14 cellular contexts compared by ENCODE assay signal in the genomic region with DNA sequence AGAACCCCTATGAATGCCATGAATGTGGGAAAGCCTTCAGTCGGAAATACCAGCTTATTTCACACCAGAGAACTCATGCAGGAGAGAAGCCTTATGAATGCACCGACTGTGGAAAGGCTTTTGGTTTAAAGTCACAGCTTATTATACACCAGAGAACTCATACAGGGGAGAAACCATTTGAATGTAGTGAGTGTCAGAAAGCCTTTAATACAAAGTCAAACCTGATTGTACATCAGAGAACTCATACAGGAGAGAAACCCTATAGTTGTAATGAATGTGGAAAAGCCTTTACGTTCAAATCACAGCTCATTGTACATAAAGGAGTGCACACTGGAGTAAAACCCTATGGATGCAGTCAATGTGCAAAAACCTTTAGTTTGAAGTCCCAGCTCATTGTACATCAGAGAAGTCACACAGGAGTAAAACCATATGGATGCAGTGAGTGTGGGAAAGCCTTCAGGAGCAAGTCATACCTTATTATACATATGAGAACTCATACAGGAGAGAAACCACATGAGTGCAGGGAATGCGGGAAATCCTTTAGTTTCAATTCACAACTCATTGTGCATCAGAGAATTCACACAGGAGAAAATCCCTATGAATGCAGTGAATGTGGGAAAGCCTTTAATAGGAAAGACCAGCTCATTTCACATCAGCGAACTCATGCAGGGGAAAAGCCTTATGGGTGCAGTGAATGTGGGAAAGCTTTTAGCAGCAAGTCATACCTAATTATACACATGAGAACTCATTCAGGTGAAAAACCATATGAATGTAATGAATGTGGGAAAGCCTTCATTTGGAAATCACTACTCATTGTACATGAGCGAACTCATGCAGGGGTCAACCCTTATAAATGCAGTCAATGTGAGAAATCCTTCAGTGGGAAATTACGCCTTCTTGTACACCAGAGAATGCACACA. TPM values are rescaled to one million over a fixed set of nuclear protein-coding genes. Genes with fewer than 3 reads are reported as not detected.
DNase-seq lines count a peak whose midpoint lies in the region; ATAC-seq and TF ChIP-seq lines count a peak whose summit lies in the region.
"Had no signal": no experiment of that assay in that cellular context is flagged by ENCODE, and none has a peak within 500 bp of the region (broad histone marks: within the 10 kb centered on the region; RNA-seq: fewer than 3 reads in every experiment).

No MANE protein-coding gene starts in this region.

- BruUV-seq in MCF 10A (replicated peaks; lab: Mats Ljungman, UMichigan) (no TSS peak), mammary epithelial cell (replicated peaks; lab: Mats Ljungman, UMichigan) (no TSS peak)

- H3K27me3 ChIP-seq in mammary epithelial cell (ENCODE audit: insufficient read depth, low read length): no peaks in the 10 kb centered on the region
- H3K27me3 ChIP-seq in thoracic aorta (replicated peaks; ENCODE audit: insufficient read depth): no peaks in the 10 kb centered on the region

- CTCF ChIA-PET in MCF 10A (lab: Yijun Ruan, JAX) (interaction anchor here (0.5 to 1.4 kb wide), 3 partner anchors 13 to 99 kb away, joined by 3 to 4 read pairs (median 4); a partner anchor contains a TSS), mammary epithelial cell (lab: Charles Lee; ENCODE audit: low non-redundant PET) (no interaction called here)

- dilution Hi-C loops in mammary epithelial cell (cut with HindIII; ENCODE audit: low sequenced_read_pairs): no loop called here

- TF ChIP-seq CTCF in MCF 10A (IDR thresholded peaks at IDR 0.05; ENCODE audit: unreplicated experiment) (no peak), mammary epithelial cell (conservative IDR thresholded peaks at IDR 0.05 in 1 of 2, IDR thresholded peaks at IDR 0.05 in 1 of 2; ENCODE audit: extremely low read depth in 1 of 2, insufficient read depth in 1 of 2, low read depth in 1 of 2, low read length in 2 of 2) (no peak), thoracic aorta (IDR thresholded peaks at IDR 0.05) (no peak)

- no peaks in the 10 kb centered on the region for H3K4me1 Mint-ChIP-seq in MCF 10A (ENCODE audit: insufficient read depth, unreplicated experiment)
- no peaks in the 10 kb centered on the region for H3K4me1 Mint-ChIP-seq in T-helper 17 cell
- H3K4me1 Mint-ChIP-seq: CD4-positive, alpha-beta memory T cell had no signal

- no peaks in the 10 kb centered on the region for H3K79me2 ChIP-seq in mammary epithelial cell (ENCODE audit: insufficient read depth, low read length)

- peaks cover 68% of the 10 kb centered on the region for H3K9me3 ChIP-seq in mammary epithelial cell (replicated peaks; ENCODE audit: insufficient read depth, low read length)
- H3K9me3 ChIP-seq in T-helper 17 cell (ENCODE audit: control insufficient read depth, low read length, poor library complexity, severe bottlenecking): peaks cover 66% of the 10 kb centered on the region
- H3K9me3 ChIP-seq in iPS-18c (ENCODE audit: control insufficient read depth, insufficient read depth, low read length): peaks cover 41% of the 10 kb centered on the region
- peaks cover 91% of the 10 kb centered on the region for H3K9me3 ChIP-seq in thoracic aorta

- peak; percentile 13 for DNase-seq in MCF 10A (ENCODE audit: unreplicated experiment)
- DNase-seq in mammary epithelial cell: no peak
- no peak for DNase-seq in T-helper 17 cell
- no peak for DNase-seq in thoracic aorta (ENCODE audit: low spot score)
- DNase-seq in stimulated activated CD4-positive, alpha-beta T cell treated with anti-CD3 and anti-CD28 coated beads, Interleukin-4, amount 100 ng/mL, for 4 hours: no peak
- DNase-seq in germinal center (ENCODE audit: low spot score): no peak
- DNase-seq: activated effector memory CD4-positive, alpha-beta T cell treated with anti-CD3 and anti-CD28 coated beads, Interleukin-2, amount 50 U/mL, for 16 hours; effector CD4-positive, alpha-beta T cell; NCI-H146; posterior cingulate gyrus; WERI-Rb-1 had no signal

- in situ Hi-C loops in mammary epithelial cell (cut with MboI; ENCODE audit: low sequenced_read_pairs in 2 of 2): no loop called here

- H3K27me3 Mint-ChIP-seq in MCF 10A (ENCODE audit: insufficient read depth, unreplicated experiment) (no peaks in the 10 kb centered on the region), T-helper 17 cell (no peaks in the 10 kb centered on the region)
- H3K27me3 Mint-ChIP-seq: CD4-positive, alpha-beta memory T cell had no signal

- no peak overlapping the region for H3K9ac ChIP-seq in mammary epithelial cell (ENCODE audit: insufficient read depth, low read length)

- H2AFZ ChIP-seq in mammary epithelial cell (ENCODE audit: low read depth, low read length): no peak overlapping the region

- H3K4me1 ChIP-seq in mammary epithelial cell (ENCODE audit: insufficient read depth, low read length) (no peaks in the 10 kb centered on the region), thoracic aorta (ENCODE audit: control insufficient read depth in 1 of 2, low read depth in 2 of 2) (no peaks in the 10 kb centered on the region)

- ATAC-seq in T-helper 17 cell: no peak
- ATAC-seq in thoracic aorta (ENCODE audit: insufficient number of reproducible peaks, low FRiP score, low read depth): no peak
- ATAC-seq in HG03135 (IDR thresholded peaks at IDR 0.05; ENCODE audit: unreplicated experiment): no peak

- intact Hi-C loops in MCF 10A (cut with micrococcal nuclease) (no loop called here), mammary epithelial cell (cut with micrococcal nuclease) (no loop called here)

- H3K9me3 Mint-ChIP-seq in MCF 10A (ENCODE audit: unreplicated experiment): peaks cover 24% of the 10 kb centered on the region

- H3K4me3 ChIP-seq in mammary epithelial cell (replicated peaks in 1 of 3; ENCODE audit: insufficient read depth in 1 of 3, low read depth in 2 of 3, low read length in 3 of 3): no peak overlapping the region
- peak overlapping the region; percentile 42; the same call in 1 of the 2 replicates for H3K4me3 ChIP-seq in iPS-18c (ENCODE audit: insufficient read depth, low read depth, low read length)
- H3K4me3 ChIP-seq in thoracic aorta: peak overlapping the region; percentile 38

- H3K27ac ChIP-seq in mammary epithelial cell (ENCODE audit: insufficient read depth, low read depth, low read length): no peak overlapping the region
- no peak overlapping the region for H3K27ac ChIP-seq in thoracic aorta
- H3K27ac ChIP-seq: WERI-Rb-1 had no signal

- H3K36me3 Mint-ChIP-seq in MCF 10A (ENCODE audit: insufficient read depth, unreplicated experiment) (peaks cover 55% of the 10 kb centered on the region), T-helper 17 cell (ENCODE audit: low read depth) (peaks cover 10% of the 10 kb centered on the region)

- 97% methylated on average over 7 of the region's 7 CpGs for WGBS in mammary epithelial cell (ENCODE audit: low coverage, missing lambda C conversion rate)

- H3K4me3 Mint-ChIP-seq in MCF 10A (ENCODE audit: unreplicated experiment): no peak overlapping the region
- H3K4me3 Mint-ChIP-seq in T-helper 17 cell: peak overlapping the region; percentile 49
- H3K4me3 Mint-ChIP-seq: CD4-positive, alpha-beta memory T cell had no signal

- no peak overlapping the region for H3K4me2 ChIP-seq in mammary epithelial cell (ENCODE audit: insufficient read depth, low read depth, low read length)

- H3K27ac Mint-ChIP-seq in MCF 10A (ENCODE audit: low read depth, unreplicated experiment) (no peak overlapping the region), T-helper 17 cell (peak overlapping the region; percentile 5)

- POLR2A ChIA-PET in MCF 10A (lab: Yijun Ruan, JAX): interaction anchor here (1.1 to 1.5 kb wide), 2 partner anchors 22 to 73 kb away, joined by 3 to 6 read pairs; a partner anchor contains a TSS

- H3K36me3 ChIP-seq in mammary epithelial cell (ENCODE audit: insufficient read depth, low read length) (peaks cover 10% of the 10 kb centered on the region), thoracic aorta (peaks cover 41% of the 10 kb centered on the region)

- H4K20me1 ChIP-seq in mammary epithelial cell (ENCODE audit: insufficient read depth, low read length): no peaks in the 10 kb centered on the region

RNA-seq across cellular contexts. Expression of a gene that starts 22.3 kb away (rescaled TPM):
- 23.4 and 26.6 TPM in 2 replicates for total RNA-seq in MCF 10A (2022)
- 10 to 100 TPM; 15.9 to 29.5 TPM for total RNA-seq in mammary epithelial cell
- polyA plus RNA-seq in mammary epithelial cell: 7.1 TPM
- polyA minus RNA-seq in mammary epithelial cell: 29.4 TPM
- total RNA-seq in T-helper 17 cell: 10 to 100 TPM; 13.0 to 16.2 TPM
- 10 to 100 TPM; 21.3 to 25.5 TPM for total RNA-seq in thoracic aorta

RNA-seq across cellular contexts. Expression of a gene that starts 32.1 kb away (rescaled TPM):
- total RNA-seq in MCF 10A (2022): not detected in 2 replicates
- total RNA-seq in mammary epithelial cell: not detected
- not detected for polyA plus RNA-seq in mammary epithelial cell
- polyA minus RNA-seq in mammary epithelial cell: not detected
- total RNA-seq in T-helper 17 cell: not detected
- total RNA-seq in thoracic aorta: not detected
- total RNA-seq: CD4-positive, alpha-beta memory T cell had no signal
- polyA plus RNA-seq: CD4-positive, alpha-beta memory T cell had no signal

Comparison
In these comparisons a context has a peak if more than half of its experiments do, and no peak if none do; other contexts are left out.
1. H3K4me3 ChIP-seq: peak in iPS-18c (single experiment) and thoracic aorta (single experiment); none in mammary epithelial cell (0 of 3).